15 cellular contexts compared by ENCODE assay signal in the genomic region with DNA sequence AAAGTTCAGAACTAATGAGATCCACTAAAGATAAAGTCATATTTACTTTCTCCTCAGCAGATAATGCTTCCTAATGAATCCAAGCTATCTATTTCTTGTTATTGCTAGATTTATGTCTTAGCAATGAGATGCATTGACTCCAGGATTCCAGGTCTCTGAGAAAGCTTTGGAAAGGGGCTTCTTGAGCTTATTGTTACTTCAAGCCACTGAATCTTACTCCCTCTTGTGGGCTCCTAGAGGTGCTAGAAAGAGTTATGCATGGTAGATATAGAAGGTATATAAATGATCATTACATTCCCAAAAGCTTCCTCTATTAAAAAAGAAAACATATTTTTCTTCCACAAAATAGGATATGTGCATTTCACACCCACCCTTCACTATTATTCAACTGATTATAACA.
DNase-seq lines count a peak whose midpoint lies in the region; ATAC-seq and TF ChIP-seq lines count a peak whose summit lies in the region.
"Had no signal": no experiment of that assay in that cellular context is flagged by ENCODE, and none has a peak within 500 bp of the region (broad histone marks: within the 10 kb centered on the region; RNA-seq: fewer than 3 reads in every experiment).

No MANE protein-coding gene starts in this region.

- H3K4me3 ChIP-seq in heart right ventricle (no peak overlapping the region), heart left ventricle (no peak overlapping the region), foreskin fibroblast (ENCODE audit: low read depth in 1 of 2, low read length in 2 of 2) (no peak overlapping the region), smooth muscle cell (no peak overlapping the region)
- H3K4me3 ChIP-seq: dorsolateral prefrontal cortex, pancreas had no signal

- H3K4me3 Mint-ChIP-seq in WTC11 = no peak overlapping the region
- H3K4me3 Mint-ChIP-seq: B cell; stimulated activated memory B cell treated with anti-CD40 and anti-IgM and Interleukin-4, amounts not matched to agents 10 μg/mL and 1 μg/mL and 100 μg/mL, for 72 hours had no signal

- H3K9me3 ChIP-seq in heart right ventricle (peaks cover 0 to 3% (median 0%) of the 10 kb centered on the region in 11 donors), heart left ventricle (peaks cover 0 to 2% (median 0%) of the 10 kb centered on the region in 12 donors), smooth muscle cell (replicated peaks; ENCODE audit: low read depth) (no peaks in the 10 kb centered on the region)
- H3K9me3 ChIP-seq: pancreas had no signal

- H3K36me3 ChIP-seq in heart right ventricle (no peaks in the 10 kb centered on the region), heart left ventricle (no peaks in the 10 kb centered on the region), smooth muscle cell (ENCODE audit: low read depth) (no peaks in the 10 kb centered on the region)
- H3K36me3 ChIP-seq: pancreas had no signal

- POLR2A ChIA-PET in WTC11 (lab: Charles Lee) = no interaction called here

- H3K79me2 ChIP-seq in smooth muscle cell (ENCODE audit: low read depth) = no peaks in the 10 kb centered on the region

- no peaks in the 10 kb centered on the region for H4K20me1 ChIP-seq in smooth muscle cell (ENCODE audit: low read depth)

- H3K27ac Mint-ChIP-seq in WTC11 = no peak overlapping the region
- H3K27ac Mint-ChIP-seq: B cell; stimulated activated memory B cell treated with anti-CD40 and anti-IgM and Interleukin-4, amounts not matched to agents 10 μg/mL and 1 μg/mL and 100 μg/mL, for 72 hours had no signal

- H3K4me2 ChIP-seq in smooth muscle cell = peak overlapping the region; percentile 41

- CTCF ChIA-PET in WTC11 (lab: Charles Lee) = interaction anchor here (0.5 to 2.3 kb wide), 28 partner anchors 10 to 1532 kb away, joined by 3 to 22 read pairs (median 4); a partner anchor contains a TSS

- ATAC-seq in heart right ventricle = no peak
- no peak for ATAC-seq in heart left ventricle
- peak; percentile 75; the same call in 1 of the 2 replicates for ATAC-seq in WTC11
- ATAC-seq in GM18909 (IDR thresholded peaks at IDR 0.05; ENCODE audit: poor library complexity, unreplicated experiment) = no peak
- no peak for ATAC-seq in HG02642 (IDR thresholded peaks at IDR 0.05; ENCODE audit: poor library complexity, unreplicated experiment)
- ATAC-seq: pancreas; stimulated activated memory B cell treated with anti-CD40 and anti-IgM and Interleukin-4, amounts not matched to agents 10 μg/mL and 1 μg/mL and 100 μg/mL, for 72 hours had no signal

- intact Hi-C loops in heart right ventricle (cut with DNase I) (no loop called here), heart left ventricle (cut with DNase I) (no loop called here)

- TF ChIP-seq POLR2A in heart left ventricle (IDR thresholded peaks at IDR 0.05) = no peak

- no peaks in the 10 kb centered on the region for H3F3A ChIP-seq in smooth muscle cell (ENCODE audit: low read depth)

- H3K9ac ChIP-seq in smooth muscle cell (ENCODE audit: low read depth) = no peak overlapping the region

- no peak for DNase-seq in heart right ventricle
- no peak for DNase-seq in heart left ventricle
- DNase-seq in WTC11 (ENCODE audit: low spot score) = no peak
- DNase-seq in foreskin fibroblast = peak in 1 of 2 donors; percentile 41
- no peak for DNase-seq in smooth muscle cell (lab: John Stamatoyannopoulos, UW; ENCODE audit: unreplicated experiment)
- DNase-seq in stimulated activated CD4-positive, alpha-beta T cell treated with anti-CD3 and anti-CD28 coated beads, Interleukin-12 subunit alpha, Interleukin-12 subunit beta, amount 100 ng/mL, for 4 hours = no peak
- DNase-seq: dorsolateral prefrontal cortex, NCI-H1436 treated with DMSO at 0.1 percent for 48 hours, NCI-H748 treated with DMSO at 0.1 percent for 48 hours, pancreas, Right ventricle myocardium superior had no signal

- peaks cover 5% of the 10 kb centered on the region for H3K9me3 Mint-ChIP-seq in WTC11

- H3K36me3 Mint-ChIP-seq in WTC11 = peaks cover 5% of the 10 kb centered on the region
- H3K36me3 Mint-ChIP-seq: stimulated activated memory B cell treated with anti-CD40 and anti-IgM and Interleukin-4, amounts not matched to agents 10 μg/mL and 1 μg/mL and 100 μg/mL, for 72 hours had no signal

- no peaks in the 10 kb centered on the region; the same call in 1 of the 2 replicates for H3K27me3 Mint-ChIP-seq in WTC11 (ENCODE audit: low read depth)
- H3K27me3 Mint-ChIP-seq: B cell; stimulated activated memory B cell treated with anti-CD40 and anti-IgM and Interleukin-4, amounts not matched to agents 10 μg/mL and 1 μg/mL and 100 μg/mL, for 72 hours had no signal

- H3K27me3 ChIP-seq in heart right ventricle (no peaks in the 10 kb centered on the region), heart left ventricle (no peaks in the 10 kb centered on the region), smooth muscle cell (ENCODE audit: low read depth) (no peaks in the 10 kb centered on the region)
- H3K27me3 ChIP-seq: dorsolateral prefrontal cortex, pancreas had no signal

- no peak overlapping the region for H2AFZ ChIP-seq in smooth muscle cell (ENCODE audit: low read depth)

- TF ChIP-seq CTCF in heart right ventricle (IDR thresholded peaks at IDR 0.05) (peak in 5 of 9 donors; percentile 6 to 35 (median 10)), heart left ventricle (IDR thresholded peaks at IDR 0.05) (peak in 3 of 12 donors; percentile 11 to 26 (median 16)), WTC11 (IDR thresholded peaks at IDR 0.05) (no peak), foreskin fibroblast (IDR thresholded peaks at IDR 0.05; ENCODE audit: low read depth, low read length) (peak; percentile 43), smooth muscle cell (IDR thresholded peaks at IDR 0.05; ENCODE audit: borderline replicate concordance, insufficient read depth, poor library complexity, severe bottlenecking) (peak; percentile 28)

- no peaks in the 10 kb centered on the region for H3K4me1 Mint-ChIP-seq in WTC11
- H3K4me1 Mint-ChIP-seq: B cell; stimulated activated memory B cell treated with anti-CD40 and anti-IgM and Interleukin-4, amounts not matched to agents 10 μg/mL and 1 μg/mL and 100 μg/mL, for 72 hours had no signal

- H3K4me1 ChIP-seq in heart right ventricle (peaks cover 0 to 18% (median 4%) of the 10 kb centered on the region in 9 donors), heart left ventricle (peaks cover 0 to 14% (median 2%) of the 10 kb centered on the region in 12 donors), smooth muscle cell (ENCODE audit: low read depth) (no peaks in the 10 kb centered on the region)
- H3K4me1 ChIP-seq: pancreas had no signal

- H3K27ac ChIP-seq in heart right ventricle (no peak overlapping the region), heart left ventricle (no peak overlapping the region), smooth muscle cell (ENCODE audit: low read depth) (no peak overlapping the region)
- H3K27ac ChIP-seq: dorsolateral prefrontal cortex, pancreas had no signal

TF ChIP-seq in WTC11, 78 proteins besides CTCF, POLR2A, EP300 and RAD21 (continues in another document):
- TF ChIP-seq GTF2I (CRISPR knock-in tag; conservative IDR thresholded peaks at IDR 0.05) (no peak), ZBTB21 (CRISPR knock-in tag; IDR thresholded peaks at IDR 0.05; ENCODE audit: borderline replicate concordance) (no peak)
- TF ChIP-seq, protein P1, sequence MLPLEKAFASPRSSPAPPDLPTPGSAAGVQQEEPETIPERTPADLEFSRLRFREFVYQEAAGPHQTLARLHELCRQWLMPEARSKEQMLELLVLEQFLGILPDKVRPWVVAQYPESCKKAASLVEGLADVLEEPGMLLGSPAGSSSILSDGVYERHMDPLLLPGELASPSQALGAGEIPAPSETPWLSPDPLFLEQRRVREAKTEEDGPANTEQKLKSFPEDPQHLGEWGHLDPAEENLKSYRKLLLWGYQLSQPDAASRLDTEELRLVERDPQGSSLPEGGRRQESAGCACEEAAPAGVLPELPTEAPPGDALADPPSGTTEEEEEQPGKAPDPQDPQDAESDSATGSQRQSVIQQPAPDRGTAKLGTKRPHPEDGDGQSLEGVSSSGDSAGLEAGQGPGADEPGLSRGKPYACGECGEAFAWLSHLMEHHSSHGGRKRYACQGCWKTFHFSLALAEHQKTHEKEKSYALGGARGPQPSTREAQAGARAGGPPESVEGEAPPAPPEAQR (CRISPR knock-in tag; IDR thresholded peaks at IDR 0.05) = no peak
- TF ChIP-seq, protein P2, sequence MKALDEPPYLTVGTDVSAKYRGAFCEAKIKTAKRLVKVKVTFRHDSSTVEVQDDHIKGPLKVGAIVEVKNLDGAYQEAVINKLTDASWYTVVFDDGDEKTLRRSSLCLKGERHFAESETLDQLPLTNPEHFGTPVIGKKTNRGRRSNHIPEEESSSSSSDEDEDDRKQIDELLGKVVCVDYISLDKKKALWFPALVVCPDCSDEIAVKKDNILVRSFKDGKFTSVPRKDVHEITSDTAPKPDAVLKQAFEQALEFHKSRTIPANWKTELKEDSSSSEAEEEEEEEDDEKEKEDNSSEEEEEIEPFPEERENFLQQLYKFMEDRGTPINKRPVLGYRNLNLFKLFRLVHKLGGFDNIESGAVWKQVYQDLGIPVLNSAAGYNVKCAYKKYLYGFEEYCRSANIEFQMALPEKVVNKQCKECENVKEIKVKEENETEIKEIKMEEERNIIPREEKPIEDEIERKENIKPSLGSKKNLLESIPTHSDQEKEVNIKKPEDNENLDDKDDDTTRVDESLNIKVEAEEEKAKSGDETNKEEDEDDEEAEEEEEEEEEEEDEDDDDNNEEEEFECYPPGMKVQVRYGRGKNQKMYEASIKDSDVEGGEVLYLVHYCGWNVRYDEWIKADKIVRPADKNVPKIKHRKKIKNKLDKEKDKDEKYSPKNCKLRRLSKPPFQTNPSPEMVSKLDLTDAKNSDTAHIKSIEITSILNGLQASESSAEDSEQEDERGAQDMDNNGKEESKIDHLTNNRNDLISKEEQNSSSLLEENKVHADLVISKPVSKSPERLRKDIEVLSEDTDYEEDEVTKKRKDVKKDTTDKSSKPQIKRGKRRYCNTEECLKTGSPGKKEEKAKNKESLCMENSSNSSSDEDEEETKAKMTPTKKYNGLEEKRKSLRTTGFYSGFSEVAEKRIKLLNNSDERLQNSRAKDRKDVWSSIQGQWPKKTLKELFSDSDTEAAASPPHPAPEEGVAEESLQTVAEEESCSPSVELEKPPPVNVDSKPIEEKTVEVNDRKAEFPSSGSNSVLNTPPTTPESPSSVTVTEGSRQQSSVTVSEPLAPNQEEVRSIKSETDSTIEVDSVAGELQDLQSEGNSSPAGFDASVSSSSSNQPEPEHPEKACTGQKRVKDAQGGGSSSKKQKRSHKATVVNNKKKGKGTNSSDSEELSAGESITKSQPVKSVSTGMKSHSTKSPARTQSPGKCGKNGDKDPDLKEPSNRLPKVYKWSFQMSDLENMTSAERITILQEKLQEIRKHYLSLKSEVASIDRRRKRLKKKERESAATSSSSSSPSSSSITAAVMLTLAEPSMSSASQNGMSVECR (CRISPR knock-in tag; IDR thresholded peaks at IDR 0.05; ENCODE audit: borderline replicate concordance) = no peak
- TF ChIP-seq, protein P3, sequence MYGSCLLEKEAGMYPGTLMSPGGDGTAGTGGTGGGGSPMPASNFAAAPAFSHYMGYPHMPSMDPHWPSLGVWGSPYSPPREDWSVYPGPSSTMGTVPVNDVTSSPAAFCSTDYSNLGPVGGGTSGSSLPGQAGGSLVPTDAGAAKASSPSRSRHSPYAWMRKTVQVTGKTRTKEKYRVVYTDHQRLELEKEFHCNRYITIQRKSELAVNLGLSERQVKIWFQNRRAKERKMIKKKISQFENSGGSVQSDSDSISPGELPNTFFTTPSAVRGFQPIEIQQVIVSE (CRISPR knock-in tag; IDR thresholded peaks at IDR 0.05; ENCODE audit: borderline replicate concordance) = no peak
